Comparison of ENCODE assay signal across 9 cellular contexts in genomic region chr1:240691521-240692338, GRCh38.
DNase-seq lines count a peak whose midpoint lies in the region; ATAC-seq and TF ChIP-seq lines count a peak whose summit lies in the region.
"Had no signal": no experiment of that assay in that cellular context is flagged by ENCODE, and none has a peak within 500 bp of the region (broad histone marks: within the 10 kb centered on the region; RNA-seq: fewer than 3 reads in every experiment).

No MANE protein-coding gene starts in this region.

- H3K9me2 ChIP-seq in GM23338 (ENCODE audit: insufficient read depth) = no peaks in the 10 kb centered on the region

- H3K27me3 Mint-ChIP-seq in GM23338 (ENCODE audit: insufficient read depth, low read depth, poor library complexity) = peaks cover 9% of the 10 kb centered on the region

- no peak overlapping the region for H3K9ac ChIP-seq in parathyroid adenoma

- no peaks in the 10 kb centered on the region for H3K36me3 ChIP-seq in GM23338 (ENCODE audit: insufficient read depth)
- no peaks in the 10 kb centered on the region for H3K36me3 ChIP-seq in parathyroid adenoma (ENCODE audit: control insufficient read depth, insufficient read depth, low read length)

- H3K4me1 Mint-ChIP-seq in GM23338 = peaks cover 14% of the 10 kb centered on the region

- H3K27ac Mint-ChIP-seq in GM23338 = no peak overlapping the region

- H3K79me2 ChIP-seq in GM23338 (replicated peaks; ENCODE audit: insufficient read depth) = no peaks in the 10 kb centered on the region
- H3K79me2 ChIP-seq in parathyroid adenoma = no peaks in the 10 kb centered on the region

- H3K4me3 ChIP-seq in AG09309 (ENCODE audit: control insufficient read depth, low read depth, low read length) = no peak overlapping the region
- H3K4me3 ChIP-seq in GM23338 = no peak overlapping the region
- H3K4me3 ChIP-seq in fibroblast of pulmonary artery (replicated peaks; ENCODE audit: low read depth, low read length) = no peak overlapping the region
- no peak overlapping the region for H3K4me3 ChIP-seq in parathyroid adenoma (ENCODE audit: low read depth, low read length)
- H3K4me3 ChIP-seq in coronary artery = no peak overlapping the region
- H3K4me3 ChIP-seq: body of pancreas had no signal

- H3K4me1 ChIP-seq in GM23338 (ENCODE audit: insufficient read depth) (peaks cover 18% of the 10 kb centered on the region), parathyroid adenoma (no peaks in the 10 kb centered on the region)
- H3K4me1 ChIP-seq: body of pancreas had no signal

- ATAC-seq in GM23338 (peak; percentile 88), GM18858 (IDR thresholded peaks at IDR 0.05; ENCODE audit: unreplicated experiment) (no peak)
- ATAC-seq: body of pancreas had no signal

- DNase-seq in AG09309 (ENCODE audit: low read depth) = peak; percentile 47
- DNase-seq in GM23338 (ENCODE audit: low spot score) = peak; percentile 80
- DNase-seq in RPMI7951 (ENCODE audit: low read depth) = peak; percentile 40
- peak; percentile 38 for DNase-seq in fibroblast of pulmonary artery (ENCODE audit: low read depth)
- DNase-seq in GM19240 (ENCODE audit: insufficient read length, low spot score) = no peak
- no peak for DNase-seq in coronary artery (ENCODE audit: low spot score)

- peak overlapping the region; percentile 85 for H2AFZ ChIP-seq in GM23338
- H2AFZ ChIP-seq in parathyroid adenoma = peak overlapping the region; percentile 76

- TF ChIP-seq CTCF in AG09309 (IDR thresholded peaks at IDR 0.05; ENCODE audit: control insufficient read depth, insufficient read depth, low read depth, low read length, missing control alignments) = peak; percentile 99
- peak; percentile 79 to 95 for TF ChIP-seq CTCF in GM23338 (conservative IDR thresholded peaks at IDR 0.05; ENCODE audit: low read depth in 2 of 2)
- peak; percentile 47 for TF ChIP-seq CTCF in fibroblast of pulmonary artery (IDR thresholded peaks at IDR 0.05; ENCODE audit: low read length, missing control alignments)
- TF ChIP-seq CTCF in parathyroid adenoma (IDR thresholded peaks at IDR 0.05) = peak; percentile 69
- no peak for TF ChIP-seq CTCF in coronary artery (IDR thresholded peaks at IDR 0.05)

- H3K27me3 ChIP-seq in GM23338 (ENCODE audit: insufficient read depth) = no peaks in the 10 kb centered on the region
- no peaks in the 10 kb centered on the region for H3K27me3 ChIP-seq in parathyroid adenoma (ENCODE audit: control insufficient read depth, insufficient read depth, low read length)
- H3K27me3 ChIP-seq: body of pancreas had no signal

- no peaks in the 10 kb centered on the region for H3K9me3 ChIP-seq in parathyroid adenoma (ENCODE audit: control insufficient read depth, low read length)
- H3K9me3 ChIP-seq: body of pancreas had no signal

- no peaks in the 10 kb centered on the region for H4K20me1 ChIP-seq in GM23338 (replicated peaks; ENCODE audit: insufficient read depth)

- no peaks in the 10 kb centered on the region for H3K9me3 Mint-ChIP-seq in GM23338

- H3K36me3 Mint-ChIP-seq in GM23338 (ENCODE audit: low read depth) = no peaks in the 10 kb centered on the region

- H3K4me2 ChIP-seq in GM23338 (no peak overlapping the region), parathyroid adenoma (ENCODE audit: low read length) (no peak overlapping the region)

- H3F3A ChIP-seq in GM23338 (replicated peaks; ENCODE audit: low read depth) = no peaks in the 10 kb centered on the region

- H3K4me3 Mint-ChIP-seq in GM23338 = no peak overlapping the region

- H3K27ac ChIP-seq in GM23338 (ENCODE audit: low read depth) (no peak overlapping the region), parathyroid adenoma (no peak overlapping the region), coronary artery (no peak overlapping the region)
- H3K27ac ChIP-seq: body of pancreas had no signal

TF ChIP-seq in GM23338, 12 proteins besides CTCF, POLR2A, EP300 and RAD21:
- TF ChIP-seq ZNF114 (CRISPR knock-in tag; IDR thresholded peaks at IDR 0.05) (no peak), ZNF331 (CRISPR knock-in tag; IDR thresholded peaks at IDR 0.05; ENCODE audit: low read depth) (no peak), CREB1 (CRISPR knock-in tag; IDR thresholded peaks at IDR 0.05; ENCODE audit: low read depth) (no peak), POLR2AphosphoS5 (IDR thresholded peaks at IDR 0.05; ENCODE audit: low read depth) (no peak)

Comparison
In these comparisons a context has a peak if more than half of its experiments do, and no peak if none do; other contexts are left out.
1. DNase-seq: peak in AG09309 (single experiment), GM23338 (single experiment), RPMI7951 (single experiment) and fibroblast of pulmonary artery (single experiment); none in GM19240 (single experiment) and coronary artery (single experiment).